Comparison of ENCODE assay signal across 1 cellular context in the genomic region with DNA sequence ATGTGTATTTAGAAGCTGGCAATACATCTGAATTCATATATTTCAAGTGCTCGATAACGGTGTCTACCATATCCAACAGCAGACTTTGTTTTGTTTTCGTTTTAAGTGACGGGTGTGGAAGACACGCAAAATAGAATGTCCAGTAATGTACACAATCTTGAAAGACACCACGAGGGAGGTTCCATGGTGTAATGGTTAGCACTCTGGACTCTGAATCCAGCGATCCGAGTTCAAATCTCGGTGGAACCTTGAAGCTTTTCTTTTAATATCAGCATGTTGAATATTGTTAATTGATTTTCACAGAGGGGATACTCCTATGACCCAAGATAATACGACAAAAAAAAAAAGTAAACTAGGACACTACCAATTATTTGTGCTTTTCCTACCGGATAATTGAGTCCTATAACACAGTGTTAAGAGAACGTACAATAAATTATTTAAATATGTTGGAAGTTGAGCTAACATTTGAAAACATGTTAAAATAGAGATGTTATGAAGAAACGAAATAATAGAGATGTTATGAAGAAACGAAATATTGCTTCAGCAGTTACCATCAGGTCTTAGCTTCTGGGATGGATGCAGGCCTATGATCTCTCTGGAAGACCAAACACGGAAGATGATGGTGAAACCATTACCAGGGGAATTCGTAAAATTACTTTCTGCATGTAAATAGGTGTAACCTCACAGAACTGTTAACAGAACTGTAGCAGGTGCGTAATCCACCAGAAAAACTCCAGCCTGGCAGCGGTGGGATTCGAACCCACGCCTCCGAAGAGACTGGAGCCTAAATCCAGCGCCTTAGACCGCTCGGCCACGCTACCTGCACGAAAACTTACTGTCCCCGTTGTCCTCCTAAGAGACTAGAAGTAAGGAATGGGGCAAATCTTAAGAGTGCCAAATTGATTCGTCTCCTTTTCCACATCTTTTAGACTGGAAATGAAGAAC.
TF ChIP-seq lines count a peak whose summit lies in the region.

No MANE protein-coding gene starts in this region.

TF ChIP-seq in HEK293, 187 proteins besides CTCF, POLR2A, EP300 and RAD21 (continued from another document and continues in another):
- TF ChIP-seq, protein P1, sequence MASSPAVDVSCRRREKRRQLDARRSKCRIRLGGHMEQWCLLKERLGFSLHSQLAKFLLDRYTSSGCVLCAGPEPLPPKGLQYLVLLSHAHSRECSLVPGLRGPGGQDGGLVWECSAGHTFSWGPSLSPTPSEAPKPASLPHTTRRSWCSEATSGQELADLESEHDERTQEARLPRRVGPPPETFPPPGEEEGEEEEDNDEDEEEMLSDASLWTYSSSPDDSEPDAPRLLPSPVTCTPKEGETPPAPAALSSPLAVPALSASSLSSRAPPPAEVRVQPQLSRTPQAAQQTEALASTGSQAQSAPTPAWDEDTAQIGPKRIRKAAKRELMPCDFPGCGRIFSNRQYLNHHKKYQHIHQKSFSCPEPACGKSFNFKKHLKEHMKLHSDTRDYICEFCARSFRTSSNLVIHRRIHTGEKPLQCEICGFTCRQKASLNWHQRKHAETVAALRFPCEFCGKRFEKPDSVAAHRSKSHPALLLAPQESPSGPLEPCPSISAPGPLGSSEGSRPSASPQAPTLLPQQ (tag by site-specific recombination; IDR thresholded peaks at IDR 0.05): no peak; the same call in none of the 2 replicates
- TF ChIP-seq, protein P2, sequence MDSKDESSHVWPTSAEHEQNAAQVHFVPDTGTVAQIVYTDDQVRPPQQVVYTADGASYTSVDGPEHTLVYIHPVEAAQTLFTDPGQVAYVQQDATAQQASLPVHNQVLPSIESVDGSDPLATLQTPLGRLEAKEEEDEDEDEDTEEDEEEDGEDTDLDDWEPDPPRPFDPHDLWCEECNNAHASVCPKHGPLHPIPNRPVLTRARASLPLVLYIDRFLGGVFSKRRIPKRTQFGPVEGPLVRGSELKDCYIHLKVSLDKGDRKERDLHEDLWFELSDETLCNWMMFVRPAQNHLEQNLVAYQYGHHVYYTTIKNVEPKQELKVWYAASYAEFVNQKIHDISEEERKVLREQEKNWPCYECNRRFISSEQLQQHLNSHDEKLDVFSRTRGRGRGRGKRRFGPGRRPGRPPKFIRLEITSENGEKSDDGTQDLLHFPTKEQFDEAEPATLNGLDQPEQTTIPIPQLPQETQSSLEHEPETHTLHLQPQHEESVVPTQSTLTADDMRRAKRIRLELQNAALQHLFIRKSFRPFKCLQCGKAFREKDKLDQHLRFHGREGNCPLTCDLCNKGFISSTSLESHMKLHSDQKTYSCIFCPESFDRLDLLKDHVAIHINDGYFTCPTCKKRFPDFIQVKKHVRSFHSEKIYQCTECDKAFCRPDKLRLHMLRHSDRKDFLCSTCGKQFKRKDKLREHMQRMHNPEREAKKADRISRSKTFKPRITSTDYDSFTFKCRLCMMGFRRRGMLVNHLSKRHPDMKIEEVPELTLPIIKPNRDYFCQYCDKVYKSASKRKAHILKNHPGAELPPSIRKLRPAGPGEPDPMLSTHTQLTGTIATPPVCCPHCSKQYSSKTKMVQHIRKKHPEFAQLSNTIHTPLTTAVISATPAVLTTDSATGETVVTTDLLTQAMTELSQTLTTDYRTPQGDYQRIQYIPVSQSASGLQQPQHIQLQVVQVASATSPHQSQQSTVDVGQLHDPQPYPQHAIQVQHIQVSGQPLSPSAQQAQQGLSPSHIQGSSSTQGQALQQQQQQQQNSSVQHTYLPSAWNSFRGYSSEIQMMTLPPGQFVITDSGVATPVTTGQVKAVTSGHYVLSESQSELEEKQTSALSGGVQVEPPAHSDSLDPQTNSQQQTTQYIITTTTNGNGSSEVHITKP (tag by site-specific recombination; IDR thresholded peaks at IDR 0.05): 0 out of 2 replicates have a peak, but pooled peaks have one; percentile 6
- TF ChIP-seq ZNF513 (tag by site-specific recombination; IDR thresholded peaks at IDR 0.05) (peak; percentile 66), KLF8 (tag by site-specific recombination; IDR thresholded peaks at IDR 0.05) (peak; percentile 20; the same call in 1 of the 2 replicates), OSR2 (tag by site-specific recombination; IDR thresholded peaks at IDR 0.05) (0 out of 2 replicates have a peak, but pooled peaks have one; percentile 7), ZFHX2 (tag by site-specific recombination; conservative IDR thresholded peaks at IDR 0.05) (no peak), IKZF3 (tag by site-specific recombination; IDR thresholded peaks at IDR 0.05) (peak; percentile 86), ZNF510 (tag by site-specific recombination; IDR thresholded peaks at IDR 0.05; ENCODE audit: insufficient replicate concordance) (peak; percentile 12), PRDM4 (tag by site-specific recombination; IDR thresholded peaks at IDR 0.05) (0 out of 2 replicates have a peak, but pooled peaks have one; percentile 20), ZSCAN30 (tag by site-specific recombination; IDR thresholded peaks at IDR 0.05) (peak; percentile 97), ZNF140 (tag by site-specific recombination; IDR thresholded peaks at IDR 0.05) (no peak), ZSCAN18 (tag by site-specific recombination; IDR thresholded peaks at IDR 0.05) (peak; percentile 50; the same call in 1 of the 2 replicates), ZBTB17 (tag by site-specific recombination; IDR thresholded peaks at IDR 0.05) (peak; percentile 89), ZNF473 (tag by site-specific recombination; IDR thresholded peaks at IDR 0.05) (no peak), PRDM6 (tag by site-specific recombination; IDR thresholded peaks at IDR 0.05) (peak; percentile 91), SP3 (tag by site-specific recombination; IDR thresholded peaks at IDR 0.05) (no peak), ZNF677 (tag by site-specific recombination; IDR thresholded peaks at IDR 0.05) (peak; percentile 91), ZNF10 (tag by site-specific recombination; IDR thresholded peaks at IDR 0.05) (peak; percentile 87), ZNF37A (tag by site-specific recombination; IDR thresholded peaks at IDR 0.05) (peak; percentile 54; the same call in 1 of the 2 replicates), ZNF792 (tag by site-specific recombination; IDR thresholded peaks at IDR 0.05) (peak; percentile 12; the same call in 1 of the 2 replicates), ZNF24 (tag by site-specific recombination; IDR thresholded peaks at IDR 0.05) (peak; percentile 74), ZNF239 (tag by site-specific recombination; IDR thresholded peaks at IDR 0.05) (0 out of 2 replicates have a peak, but pooled peaks have one; percentile 20), KLF17 (tag by site-specific recombination; IDR thresholded peaks at IDR 0.05) (peak; percentile 39), ZNF19 (tag by site-specific recombination; IDR thresholded peaks at IDR 0.05; ENCODE audit: low read depth) (no peak), ZNF221 (tag by site-specific recombination; IDR thresholded peaks at IDR 0.05; ENCODE audit: borderline replicate concordance) (peak; percentile 87; the same call in 1 of the 2 replicates), BCL6B (tag by site-specific recombination; IDR thresholded peaks at IDR 0.05) (no peak), ZNF596 (tag by site-specific recombination; IDR thresholded peaks at IDR 0.05) (peak; percentile 68), ZNF391 (tag by site-specific recombination; IDR thresholded peaks at IDR 0.05; ENCODE audit: borderline replicate concordance, low read depth) (peak; percentile 43; the same call in 1 of the 2 replicates), ZSCAN23 (tag by site-specific recombination; IDR thresholded peaks at IDR 0.05) (peak; percentile 55; the same call in 1 of the 2 replicates), ZNF701 (tag by site-specific recombination; IDR thresholded peaks at IDR 0.05) (no peak), MZF1 (tag by site-specific recombination; IDR thresholded peaks at IDR 0.05; ENCODE audit: borderline replicate concordance) (peak; percentile 94), SALL2 (tag by site-specific recombination; IDR thresholded peaks at IDR 0.05; ENCODE audit: borderline replicate concordance) (0 out of 2 replicates have a peak, but pooled peaks have one; percentile 55), KLF1 (tag by site-specific recombination; IDR thresholded peaks at IDR 0.05) (no peak), TSHZ1 (tag by site-specific recombination; IDR thresholded peaks at IDR 0.05; ENCODE audit: borderline replicate concordance) (peak; percentile 70)
